In genomic region chr1:43835141-43836021, GRCh38 we compare ENCODE assay signal across 8 cellular contexts.
A peak's percentile ranks its signal among the peaks of the same experiment; 100 is the strongest.
DNase-seq lines count a peak whose midpoint lies in the region; ATAC-seq and TF ChIP-seq lines count a peak whose summit lies in the region.

No MANE protein-coding gene starts in this region.

- H3K4me1 ChIP-seq in BLaER1 treated with 17β-estradiol and CSF1 and Interleukin-3, amounts not matched to agents 10 nM and 100 nM: peaks cover 84 to 98% (median 97%) of the 10 kb centered on the region in 10 experiments
- H3K4me1 ChIP-seq in vagina: peaks cover 21% of the 10 kb centered on the region

- peaks cover 0 to 21% (median 6%) of the 10 kb centered on the region in 11 experiments; a peak in 8 of 22 replicates for H3K36me3 ChIP-seq in BLaER1 treated with 17β-estradiol and CSF1 and Interleukin-3, amounts not matched to agents 10 nM and 100 nM
- no peaks in the 10 kb centered on the region for H3K36me3 ChIP-seq in vagina

- peaks cover 44 to 56% (median 45%) of the 10 kb centered on the region in 3 donors for H3K4me1 Mint-ChIP-seq in IgD-negative memory B cell
- peaks cover 26% of the 10 kb centered on the region for H3K4me1 Mint-ChIP-seq in activated T-helper 17 cell treated with anti-CD3 and anti-CD28 coated beads, Interleukin-2, amount 50 U/mL, for 72 hours

- peaks cover 10% of the 10 kb centered on the region for H3K36me3 Mint-ChIP-seq in IgD-negative memory B cell
- H3K36me3 Mint-ChIP-seq in activated T-helper 17 cell treated with anti-CD3 and anti-CD28 coated beads, Interleukin-2, amount 50 U/mL, for 72 hours (ENCODE audit: low read depth): peaks cover 24% of the 10 kb centered on the region

- no peaks in the 10 kb centered on the region for H4K20me1 ChIP-seq in BLaER1 treated with 17β-estradiol and CSF1 and Interleukin-3, amounts not matched to agents 10 nM and 100 nM

- no peaks in the 10 kb centered on the region for H3K27me3 Mint-ChIP-seq in IgD-negative memory B cell
- no peaks in the 10 kb centered on the region for H3K27me3 Mint-ChIP-seq in activated T-helper 17 cell treated with anti-CD3 and anti-CD28 coated beads, Interleukin-2, amount 50 U/mL, for 72 hours

- peak overlapping the region; percentile 79 to 97 (median 94) for H3K27ac ChIP-seq in BLaER1 treated with 17β-estradiol and CSF1 and Interleukin-3, amounts not matched to agents 10 nM and 100 nM
- H3K27ac ChIP-seq in vagina: peak overlapping the region; percentile 53

- no peak for TF ChIP-seq POLR2A in vagina (IDR thresholded peaks at IDR 0.05)

- peak overlapping the region in 3 of 4 donors; percentile 21 to 88 (median 66) for H3K4me3 Mint-ChIP-seq in IgD-negative memory B cell
- H3K4me3 Mint-ChIP-seq in activated T-helper 17 cell treated with anti-CD3 and anti-CD28 coated beads, Interleukin-2, amount 50 U/mL, for 72 hours: peak overlapping the region; percentile 2

- no peaks in the 10 kb centered on the region for H3K9me3 ChIP-seq in BLaER1 treated with 17β-estradiol and CSF1 and Interleukin-3, amounts not matched to agents 10 nM and 100 nM (replicated peaks in 1 of 11)
- H3K9me3 ChIP-seq in iPS-18c (ENCODE audit: control insufficient read depth, insufficient read depth, low read length): no peaks in the 10 kb centered on the region
- no peaks in the 10 kb centered on the region for H3K9me3 ChIP-seq in vagina

- no peaks in the 10 kb centered on the region for H3K27me3 ChIP-seq in BLaER1 treated with 17β-estradiol and CSF1 and Interleukin-3, amounts not matched to agents 10 nM and 100 nM
- H3K27me3 ChIP-seq in vagina: no peaks in the 10 kb centered on the region

- no peaks in the 10 kb centered on the region for H3K9me3 Mint-ChIP-seq in IgD-negative memory B cell
- no peaks in the 10 kb centered on the region for H3K9me3 Mint-ChIP-seq in activated T-helper 17 cell treated with anti-CD3 and anti-CD28 coated beads, Interleukin-2, amount 50 U/mL, for 72 hours

- DNase-seq in vagina (ENCODE audit: extremely low spot score in 2 of 2): no peak
- DNase-seq in NCI-H1092 treated with DMSO at 0.1 percent for 48 hours (lab: John Stamatoyannopoulos, UW): no peak

- peak overlapping the region; percentile 46 to 92 (median 86) for H3K27ac Mint-ChIP-seq in IgD-negative memory B cell
- peak overlapping the region; percentile 70 for H3K27ac Mint-ChIP-seq in activated T-helper 17 cell treated with anti-CD3 and anti-CD28 coated beads, Interleukin-2, amount 50 U/mL, for 72 hours

- intact Hi-C loops in vagina (cut with DNase I): no loop called here

- H3K9ac ChIP-seq in BLaER1 treated with 17β-estradiol and CSF1 and Interleukin-3, amounts not matched to agents 10 nM and 100 nM: peak overlapping the region; percentile 78 to 89 (median 83); a peak in 21 of 22 replicates

- H3K4me3 ChIP-seq in BLaER1 treated with 17β-estradiol and CSF1 and Interleukin-3, amounts not matched to agents 10 nM and 100 nM: peak overlapping the region in 6 of 10 experiments; percentile 34 to 51 (median 40); a peak in 8 of 20 replicates
- H3K4me3 ChIP-seq in iPS-18c (ENCODE audit: insufficient read depth, low read depth, low read length): 0 out of 2 replicates have a peak overlapping the region, but pooled peaks have one; percentile 11
- no peak overlapping the region for H3K4me3 ChIP-seq in vagina

- no peak for TF ChIP-seq CTCF in vagina (IDR thresholded peaks at IDR 0.05)

- no peak for ATAC-seq in activated T-helper 17 cell treated with anti-CD3 and anti-CD28 coated beads, Interleukin-2, amount 50 U/mL, for 72 hours (replicated peaks)
- ATAC-seq in HG03159 (IDR thresholded peaks at IDR 0.05; ENCODE audit: unreplicated experiment): no peak
- no peak for ATAC-seq in HG03175 (IDR thresholded peaks at IDR 0.05; ENCODE audit: unreplicated experiment)

- H3K4me2 ChIP-seq in BLaER1 treated with 17β-estradiol and CSF1 and Interleukin-3, amounts not matched to agents 10 nM and 100 nM: peak overlapping the region; percentile 65 to 97 (median 88)

Comparison
In these comparisons a context has a peak if more than half of its experiments do, and no peak if none do; other contexts are left out.
1. H3K4me3 ChIP-seq: peak in BLaER1 treated with 17β-estradiol and CSF1 and Interleukin-3, amounts not matched to agents 10 nM and 100 nM (6 of 10) and iPS-18c (single experiment); none in vagina (0 of 2).